ENCODE assay signal across 18 cellular contexts in the genomic region with DNA sequence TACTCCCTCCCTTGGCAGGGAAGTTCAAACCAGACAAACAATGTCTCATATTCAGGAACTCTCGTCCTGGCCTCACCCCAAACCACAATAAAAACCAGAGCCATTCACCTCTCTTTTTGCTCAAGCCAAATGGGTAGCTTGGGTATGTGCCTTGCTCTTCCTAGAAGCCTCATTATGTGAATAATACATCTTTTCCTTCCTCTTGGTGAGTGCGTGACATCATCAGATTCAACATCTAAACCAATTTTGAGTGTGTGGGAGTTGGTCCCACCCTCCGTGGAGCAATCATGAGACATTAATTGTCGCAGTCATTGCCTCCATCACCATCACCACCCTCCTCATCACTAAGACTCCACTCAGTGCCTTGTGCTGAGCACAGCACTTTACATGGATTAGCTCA.
DNase-seq lines count a peak whose midpoint lies in the region; ATAC-seq and TF ChIP-seq lines count a peak whose summit lies in the region.
"Had no signal": no experiment of that assay in that cellular context is flagged by ENCODE, and none has a peak within 500 bp of the region (broad histone marks: within the 10 kb centered on the region; RNA-seq: fewer than 3 reads in every experiment).

No MANE protein-coding gene starts in this region.

- DNase-seq in A172 (ENCODE audit: low spot score) (peak; percentile 47), AG10803 (ENCODE audit: low read depth) (peak; percentile 74), SW480 (ENCODE audit: low spot score) (peak; percentile 49), fibroblast of gingiva (ENCODE audit: low read depth) (peak; percentile 31), activated gamma-delta T cell treated with Interleukin-2 at 50 U/mL for 16 hours (no peak), HPDE6-E6E7 (ENCODE audit: extremely low spot score) (no peak), DMS79 (lab: John Stamatoyannopoulos, UW) (no peak)
- DNase-seq: C1 segment of cervical spinal cord, DMS53, GOT3, mesendoderm, NCI-H2029, NCI-H526, OCI-M1, WERI-Rb-1 had no signal

- no peak overlapping the region for H3K4me3 ChIP-seq in AG10803 (ENCODE audit: low read length)
- H3K4me3 ChIP-seq: neural progenitor cell, thoracic aorta had no signal

- no peak for ATAC-seq in GM21529 (IDR thresholded peaks at IDR 0.05; ENCODE audit: unreplicated experiment)

- no peak for TF ChIP-seq CTCF in AG10803 (conservative IDR thresholded peaks at IDR 0.05; ENCODE audit: low read length)

Comparison
In these comparisons a context has a peak if more than half of its experiments do, and no peak if none do; other contexts are left out.
1. DNase-seq: peak in A172 (single experiment), AG10803 (single experiment), SW480 (single experiment) and fibroblast of gingiva (single experiment); none in activated gamma-delta T cell treated with Interleukin-2 at 50 U/mL for 16 hours (single experiment), HPDE6-E6E7 (single experiment) and DMS79 (single experiment).